Comparison of ENCODE assay signal across 9 cellular contexts in the genomic region with DNA sequence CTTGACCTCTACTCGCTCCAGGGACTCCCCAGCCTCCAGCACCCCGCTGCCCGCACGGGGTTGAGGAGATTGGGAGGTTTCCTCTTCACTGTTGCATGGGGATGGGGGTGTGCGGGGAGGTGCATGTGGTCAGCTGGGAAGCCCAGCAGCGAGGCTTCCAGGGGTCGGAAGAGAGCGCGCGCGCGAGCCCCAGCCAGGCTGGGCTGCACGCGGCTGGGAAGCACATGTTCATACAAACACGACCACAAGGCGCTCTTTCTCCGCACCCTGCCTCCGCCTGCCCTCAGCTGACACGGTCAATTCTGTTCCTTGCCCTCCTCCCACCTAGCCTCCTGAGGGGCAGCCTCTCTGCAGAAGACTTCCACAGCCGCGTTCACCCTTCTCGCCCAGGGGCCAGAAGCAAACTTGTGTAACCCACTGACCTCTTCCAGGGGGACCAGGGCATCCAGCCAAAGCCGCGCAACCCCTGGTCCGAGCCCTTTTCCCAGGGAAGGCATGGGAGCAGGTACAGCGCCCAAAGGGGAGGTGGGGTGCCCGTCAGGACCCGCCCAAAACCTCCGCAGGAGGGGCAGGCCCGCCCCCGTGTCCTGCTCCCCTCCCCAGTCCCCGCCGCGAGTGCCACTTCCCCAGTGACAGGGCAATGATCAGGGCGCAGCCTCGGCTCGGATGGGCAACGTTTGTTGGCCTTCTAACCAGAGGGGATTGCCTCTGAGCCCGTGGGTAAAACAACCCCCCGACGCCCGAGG. TPM values are rescaled to one million over a fixed set of nuclear protein-coding genes. Genes with fewer than 3 reads are reported as not detected.
A peak's percentile ranks its signal among the peaks of the same experiment; 100 is the strongest.
DNase-seq lines count a peak whose midpoint lies in the region; ATAC-seq and TF ChIP-seq lines count a peak whose summit lies in the region.
"Had no signal": no experiment of that assay in that cellular context is flagged by ENCODE, and none has a peak within 500 bp of the region (broad histone marks: within the 10 kb centered on the region; RNA-seq: fewer than 3 reads in every experiment).

No MANE protein-coding gene starts in this region.

- peaks cover 3% of the 10 kb centered on the region for H3K27me3 ChIP-seq in prostate gland (replicated peaks; ENCODE audit: insufficient read depth)

- no peak overlapping the region for H3K27ac ChIP-seq in prostate gland

- no peaks in the 10 kb centered on the region for H3K9me3 Mint-ChIP-seq in WTC11
- no peaks in the 10 kb centered on the region for H3K9me3 Mint-ChIP-seq in activated naive CD4-positive, alpha-beta T cell treated with anti-CD3 and anti-CD28 coated beads for 36 hours
- H3K9me3 Mint-ChIP-seq: activated CD4-positive, alpha-beta T cell treated with anti-CD3 and anti-CD28 coated beads, Interleukin-2, amount 10 ng/mL, durations not matched to agents 24 days and 14 days had no signal

- no peaks in the 10 kb centered on the region for H3K36me3 ChIP-seq in prostate gland

- intact Hi-C loops in left ventricle myocardium superior (cut with micrococcal nuclease): no loop called here
- intact Hi-C loops in prostate gland (cut with DNase I): no loop called here
- intact Hi-C loops in activated naive CD4-positive, alpha-beta T cell treated with anti-CD3 and anti-CD28 coated beads for 36 hours (cut with micrococcal nuclease): no loop called here

- H3K36me3 Mint-ChIP-seq in WTC11: no peaks in the 10 kb centered on the region
- no peaks in the 10 kb centered on the region for H3K36me3 Mint-ChIP-seq in activated naive CD4-positive, alpha-beta T cell treated with anti-CD3 and anti-CD28 coated beads for 36 hours (ENCODE audit: low read depth)

- peaks cover 19% of the 10 kb centered on the region for H3K4me1 Mint-ChIP-seq in WTC11
- peaks cover 2% of the 10 kb centered on the region for H3K4me1 Mint-ChIP-seq in activated naive CD4-positive, alpha-beta T cell treated with anti-CD3 and anti-CD28 coated beads for 36 hours (ENCODE audit: low read depth)

- H3K4me1 ChIP-seq in prostate gland (replicated peaks): no peaks in the 10 kb centered on the region

- no peaks in the 10 kb centered on the region for H3K9me3 ChIP-seq in prostate gland

- peak overlapping the region; percentile 15 to 21 for H3K4me3 ChIP-seq in prostate gland

- POLR2A ChIA-PET in WTC11 (lab: Charles Lee): no interaction called here

- DNase-seq in DMS53 treated with DMSO at 0.1 percent for 48 hours (lab: John Stamatoyannopoulos, UW; ENCODE audit: unreplicated experiment) (peak; percentile 33), WTC11 (ENCODE audit: low spot score) (peak; percentile 38), left ventricle myocardium superior (peak; percentile 56), prostate gland (ENCODE audit: low spot score) (no peak), NCI-H2227 (lab: John Stamatoyannopoulos, UW; ENCODE audit: unreplicated experiment) (no peak)
- DNase-seq in activated naive CD4-positive, alpha-beta T cell treated with anti-CD3 and anti-CD28 coated beads for 36 hours: no peak

- CTCF ChIA-PET in WTC11 (lab: Charles Lee): interaction anchor here (0.5 to 0.9 kb wide), 2 partner anchors 89 to 447 kb away, joined by 3 to 4 read pairs; a partner anchor contains a TSS
- CTCF ChIA-PET in activated naive CD4-positive, alpha-beta T cell treated with anti-CD3 and anti-CD28 coated beads for 36 hours (lab: Charles Lee): no interaction called here

- H3K27me3 Mint-ChIP-seq in WTC11 (ENCODE audit: low read depth): peaks cover 59% of the 10 kb centered on the region
- H3K27me3 Mint-ChIP-seq in activated naive CD4-positive, alpha-beta T cell treated with anti-CD3 and anti-CD28 coated beads for 36 hours (ENCODE audit: low read depth): peaks cover 36% of the 10 kb centered on the region

- no peak overlapping the region for H3K27ac Mint-ChIP-seq in WTC11
- H3K27ac Mint-ChIP-seq in activated naive CD4-positive, alpha-beta T cell treated with anti-CD3 and anti-CD28 coated beads for 36 hours: no peak overlapping the region
- H3K27ac Mint-ChIP-seq: activated CD4-positive, alpha-beta T cell treated with anti-CD3 and anti-CD28 coated beads, Interleukin-2, amount 10 ng/mL, durations not matched to agents 24 days and 14 days had no signal

- peak overlapping the region; percentile 74 for H3K4me3 Mint-ChIP-seq in WTC11
- no peak overlapping the region for H3K4me3 Mint-ChIP-seq in activated naive CD4-positive, alpha-beta T cell treated with anti-CD3 and anti-CD28 coated beads for 36 hours
- H3K4me3 Mint-ChIP-seq: activated CD4-positive, alpha-beta T cell treated with anti-CD3 and anti-CD28 coated beads, Interleukin-2, amount 10 ng/mL, durations not matched to agents 24 days and 14 days had no signal

- 20% methylated on average over 40 of the region's 42 CpGs for WGBS in prostate gland

- ATAC-seq in WTC11 (peak; percentile 13), left ventricle myocardium superior (peak; percentile 77), HG02938 (IDR thresholded peaks at IDR 0.05; ENCODE audit: unreplicated experiment) (no peak), GM18867 (IDR thresholded peaks at IDR 0.05; ENCODE audit: unreplicated experiment) (no peak)

- TF ChIP-seq CTCF in WTC11 (IDR thresholded peaks at IDR 0.05) (no peak), prostate gland (IDR thresholded peaks at IDR 0.05) (no peak)

- no peak for TF ChIP-seq POLR2A in prostate gland (IDR thresholded peaks at IDR 0.05)

TF ChIP-seq in WTC11, 78 proteins besides CTCF, POLR2A, EP300 and RAD21 (continues in another document):
- TF ChIP-seq TCF7 (CRISPR knock-in tag; IDR thresholded peaks at IDR 0.05; ENCODE audit: low read depth): peak; percentile 94; the same call in 1 of the 2 replicates
- TF ChIP-seq, protein P1, sequence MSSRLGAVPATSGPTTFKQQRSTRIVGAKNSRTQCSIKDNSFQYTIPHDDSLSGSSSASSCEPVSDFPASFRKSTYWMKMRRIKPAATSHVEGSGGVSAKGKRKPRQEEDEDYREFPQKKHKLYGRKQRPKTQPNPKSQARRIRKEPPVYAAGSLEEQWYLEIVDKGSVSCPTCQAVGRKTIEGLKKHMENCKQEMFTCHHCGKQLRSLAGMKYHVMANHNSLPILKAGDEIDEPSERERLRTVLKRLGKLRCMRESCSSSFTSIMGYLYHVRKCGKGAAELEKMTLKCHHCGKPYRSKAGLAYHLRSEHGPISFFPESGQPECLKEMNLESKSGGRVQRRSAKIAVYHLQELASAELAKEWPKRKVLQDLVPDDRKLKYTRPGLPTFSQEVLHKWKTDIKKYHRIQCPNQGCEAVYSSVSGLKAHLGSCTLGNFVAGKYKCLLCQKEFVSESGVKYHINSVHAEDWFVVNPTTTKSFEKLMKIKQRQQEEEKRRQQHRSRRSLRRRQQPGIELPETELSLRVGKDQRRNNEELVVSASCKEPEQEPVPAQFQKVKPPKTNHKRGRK (CRISPR knock-in tag; IDR thresholded peaks at IDR 0.05; ENCODE audit: borderline replicate concordance): 0 out of 2 replicates have a peak, but pooled peaks have one; percentile 29
- no peak for TF ChIP-seq RORB (CRISPR knock-in tag; IDR thresholded peaks at IDR 0.05)
- TF ChIP-seq NR2C2 (CRISPR knock-in tag; IDR thresholded peaks at IDR 0.05): peak; percentile 84
- TF ChIP-seq, protein P2, sequence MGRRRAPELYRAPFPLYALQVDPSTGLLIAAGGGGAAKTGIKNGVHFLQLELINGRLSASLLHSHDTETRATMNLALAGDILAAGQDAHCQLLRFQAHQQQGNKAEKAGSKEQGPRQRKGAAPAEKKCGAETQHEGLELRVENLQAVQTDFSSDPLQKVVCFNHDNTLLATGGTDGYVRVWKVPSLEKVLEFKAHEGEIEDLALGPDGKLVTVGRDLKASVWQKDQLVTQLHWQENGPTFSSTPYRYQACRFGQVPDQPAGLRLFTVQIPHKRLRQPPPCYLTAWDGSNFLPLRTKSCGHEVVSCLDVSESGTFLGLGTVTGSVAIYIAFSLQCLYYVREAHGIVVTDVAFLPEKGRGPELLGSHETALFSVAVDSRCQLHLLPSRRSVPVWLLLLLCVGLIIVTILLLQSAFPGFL (CRISPR knock-in tag; IDR thresholded peaks at IDR 0.05; ENCODE audit: borderline replicate concordance): peak; percentile 83; the same call in 1 of the 2 replicates
- TF ChIP-seq, protein P3, sequence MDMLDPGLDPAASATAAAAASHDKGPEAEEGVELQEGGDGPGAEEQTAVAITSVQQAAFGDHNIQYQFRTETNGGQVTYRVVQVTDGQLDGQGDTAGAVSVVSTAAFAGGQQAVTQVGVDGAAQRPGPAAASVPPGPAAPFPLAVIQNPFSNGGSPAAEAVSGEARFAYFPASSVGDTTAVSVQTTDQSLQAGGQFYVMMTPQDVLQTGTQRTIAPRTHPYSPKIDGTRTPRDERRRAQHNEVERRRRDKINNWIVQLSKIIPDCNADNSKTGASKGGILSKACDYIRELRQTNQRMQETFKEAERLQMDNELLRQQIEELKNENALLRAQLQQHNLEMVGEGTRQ (CRISPR knock-in tag; IDR thresholded peaks at IDR 0.05): no peak
- TF ChIP-seq ZBTB21 (CRISPR knock-in tag; IDR thresholded peaks at IDR 0.05; ENCODE audit: borderline replicate concordance): peak; percentile 92
- TF ChIP-seq MXD4 (CRISPR knock-in tag; IDR thresholded peaks at IDR 0.05; ENCODE audit: borderline replicate concordance): no peak

RNA-seq across cellular contexts. Expression of a gene that starts 1.3 kb away (rescaled TPM):
- total RNA-seq in WTC11 (2021): 0.92 to 1.1 TPM (median 1.0 TPM) in 3 replicates
- total RNA-seq in left ventricle myocardium superior: 0.82 TPM
- under 1 TPM; 0.28 to 0.32 TPM for total RNA-seq in prostate gland
- not detected for total RNA-seq in activated naive CD4-positive, alpha-beta T cell treated with anti-CD3 and anti-CD28 coated beads for 36 hours
- total RNA-seq: activated CD4-positive, alpha-beta T cell treated with anti-CD3 and anti-CD28 coated beads, Interleukin-2, amount 10 ng/mL, durations not matched to agents 24 days and 14 days had no signal

Comparison
In these comparisons a context has a peak if more than half of its experiments do, and no peak if none do; other contexts are left out.
1. DNase-seq: peak in DMS53 treated with DMSO at 0.1 percent for 48 hours (single experiment), WTC11 (single experiment) and left ventricle myocardium superior (single experiment); none in prostate gland (single experiment), activated naive CD4-positive, alpha-beta T cell treated with anti-CD3 and anti-CD28 coated beads for 36 hours (single experiment) and NCI-H2227 (single experiment).
2. ATAC-seq: peak in WTC11 (single experiment) and left ventricle myocardium superior (single experiment); none in HG02938 (single experiment) and GM18867 (single experiment).